15 cellular contexts compared by ENCODE assay signal in the genomic region with DNA sequence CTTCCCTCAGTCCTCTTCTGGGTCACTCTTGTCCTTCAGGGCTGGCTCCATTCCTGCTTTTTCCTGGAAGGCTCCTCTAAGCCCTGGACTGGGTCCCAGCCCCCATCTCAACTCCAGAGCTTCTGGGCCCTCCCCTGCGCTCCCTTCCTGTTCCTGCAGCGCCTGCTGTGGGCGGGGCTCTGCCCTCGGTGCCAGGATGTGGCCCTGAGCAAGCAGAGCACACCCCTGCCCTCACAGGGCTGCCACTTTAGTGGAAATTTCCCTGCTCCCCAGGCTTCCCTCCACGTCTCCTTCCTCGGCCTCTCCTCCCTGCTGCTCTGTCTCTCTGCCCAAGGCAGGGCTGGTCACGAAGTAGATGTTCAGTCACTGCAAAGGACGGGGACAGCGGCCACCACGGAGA. TPM values are rescaled to one million over a fixed set of nuclear protein-coding genes. Genes with fewer than 3 reads are reported as not detected.
DNase-seq lines count a peak whose midpoint lies in the region; ATAC-seq and TF ChIP-seq lines count a peak whose summit lies in the region.
"Had no signal": no experiment of that assay in that cellular context is flagged by ENCODE, and none has a peak within 500 bp of the region (broad histone marks: within the 10 kb centered on the region; RNA-seq: fewer than 3 reads in every experiment).

No MANE protein-coding gene starts in this region.

- H4K91ac ChIP-seq in neuronal stem cell (ENCODE audit: low read depth, low read length, poor library complexity): no peak overlapping the region

- ATAC-seq in Right ventricle myocardium inferior: no peak
- ATAC-seq in heart left ventricle: no peak

- H2BK120ac ChIP-seq in neuronal stem cell (ENCODE audit: low read depth, low read length): no peak overlapping the region

- no peak overlapping the region for H4K8ac ChIP-seq in neuronal stem cell (ENCODE audit: low read depth, low read length)

- WGBS in heart left ventricle, 4 donors: 80 to 95% (median 87%) methylated on average over 10 of the region's 10 CpGs
- 88 to 89% methylated on average over 7 to 10 of the region's 10 CpGs for WGBS in endodermal cell (ENCODE audit: insufficient coverage in 1 of 2, insufficient read length in 1 of 2), 2 experiments
- WGBS in neuronal stem cell (ENCODE audit: extremely low coverage in 2 of 2, insufficient read length in 2 of 2, insufficient replicate concordance in 1 of 2), 2 donors: no CpG with 5 or more reads among the region's 10 CpGs

- intact Hi-C loops in Right ventricle myocardium inferior (cut with DNase I) (no loop called here), heart left ventricle (cut with DNase I) (no loop called here), colonic mucosa (cut with DNase I) (no loop called here)

- H3K27me3 Mint-ChIP-seq in endodermal cell (ENCODE audit: insufficient read depth): no peaks in the 10 kb centered on the region
- H3K27me3 Mint-ChIP-seq: CD4-positive, alpha-beta T cell had no signal

- H3K36me3 Mint-ChIP-seq in endodermal cell (ENCODE audit: low read depth): peaks cover 14% of the 10 kb centered on the region

- H3K18ac ChIP-seq in neuronal stem cell (ENCODE audit: low read length): peak overlapping the region; percentile 44

- H3K9me3 ChIP-seq in heart left ventricle (no peaks in the 10 kb centered on the region), endodermal cell (ENCODE audit: control insufficient read depth, low read length) (no peaks in the 10 kb centered on the region), neuronal stem cell (replicated peaks in 1 of 2; ENCODE audit: control insufficient read depth in 2 of 2, insufficient read depth in 1 of 2, low read depth in 1 of 2, low read length in 2 of 2) (no peaks in the 10 kb centered on the region), colonic mucosa (no peaks in the 10 kb centered on the region)
- H3K9me3 ChIP-seq: BLaER1 treated with 17β-estradiol and CSF1 and Interleukin-3, amounts not matched to agents 10 nM and 100 nM had no signal

- TF ChIP-seq CTCF in heart left ventricle (IDR thresholded peaks at IDR 0.05) (no peak), RWPE1 (conservative IDR thresholded peaks at IDR 0.05; ENCODE audit: low read depth) (no peak), endodermal cell (conservative IDR thresholded peaks at IDR 0.05) (no peak), colonic mucosa (IDR thresholded peaks at IDR 0.05) (no peak)

- H3K27ac ChIP-seq in heart left ventricle (no peak overlapping the region), RWPE1 (peak overlapping the region; percentile 69), endodermal cell (ENCODE audit: low read depth, low read length) (no peak overlapping the region), neuronal stem cell (replicated peaks; ENCODE audit: low read length) (no peak overlapping the region), colonic mucosa (no peak overlapping the region)
- H3K27ac ChIP-seq: 22Rv1 had no signal

- DNase-seq in Right ventricle myocardium inferior (ENCODE audit: missing footprints): peak; percentile 16
- DNase-seq in heart left ventricle: no peak
- DNase-seq in RWPE1 (ENCODE audit: low spot score): no peak
- no peak for DNase-seq in endodermal cell
- no peak for DNase-seq in neuronal stem cell (ENCODE audit: low spot score)
- DNase-seq in colonic mucosa: no peak
- no peak for DNase-seq in AG20443 (ENCODE audit: low spot score)
- DNase-seq in NCI-H2227 (lab: John Stamatoyannopoulos, UW; ENCODE audit: unreplicated experiment): no peak
- DNase-seq: CD4-positive, alpha-beta T cell; COR-L47; DMS53; GF-D8; HCEC 1CT had no signal

- CTCF ChIA-PET in RWPE1 (lab: Yijun Ruan, JAX): interaction anchor here (0.6 to 0.7 kb wide), 2 partner anchors 52 to 114 kb away, joined by 3 to 4 read pairs; no protein-coding TSS in a partner anchor

- no peaks in the 10 kb centered on the region for H3K79me1 ChIP-seq in neuronal stem cell (ENCODE audit: low read depth, low read length)

- H3K4me2 ChIP-seq in neuronal stem cell (ENCODE audit: insufficient read depth, low read length, poor library complexity, severe bottlenecking): no peak overlapping the region
- H3K4me2 ChIP-seq: BLaER1 treated with 17β-estradiol and CSF1 and Interleukin-3, amounts not matched to agents 10 nM and 100 nM had no signal

- H2BK15ac ChIP-seq in neuronal stem cell (ENCODE audit: low read length): no peak overlapping the region

- POLR2A ChIA-PET in RWPE1 (lab: Yijun Ruan, JAX; ENCODE audit: low non-redundant PET): no interaction called here

- H3K9me3 Mint-ChIP-seq in endodermal cell: no peaks in the 10 kb centered on the region
- H3K9me3 Mint-ChIP-seq: CD4-positive, alpha-beta T cell had no signal

- no peaks in the 10 kb centered on the region for H3K4me1 ChIP-seq in heart left ventricle
- no peaks in the 10 kb centered on the region for H3K4me1 ChIP-seq in endodermal cell (ENCODE audit: control insufficient read depth, insufficient read depth, low read length)
- no peaks in the 10 kb centered on the region for H3K4me1 ChIP-seq in neuronal stem cell (ENCODE audit: control insufficient read depth in 2 of 2, insufficient read depth in 1 of 2, low read depth in 1 of 2, low read length in 2 of 2)
- no peaks in the 10 kb centered on the region for H3K4me1 ChIP-seq in colonic mucosa

- H3K4me3 ChIP-seq in heart left ventricle: no peak overlapping the region
- no peak overlapping the region for H3K4me3 ChIP-seq in endodermal cell (ENCODE audit: low read length)
- H3K4me3 ChIP-seq in neuronal stem cell (ENCODE audit: low read length in 2 of 2): no peak overlapping the region
- H3K4me3 ChIP-seq in colonic mucosa: no peak overlapping the region
- H3K4me3 ChIP-seq: BLaER1 treated with 17β-estradiol and CSF1 and Interleukin-3, amounts not matched to agents 10 nM and 100 nM had no signal

- H2AFZ ChIP-seq in neuronal stem cell (ENCODE audit: low read length): no peak overlapping the region

- TF ChIP-seq POLR2A in heart left ventricle (IDR thresholded peaks at IDR 0.05): no peak

- H2BK12ac ChIP-seq in neuronal stem cell (ENCODE audit: low read length): no peak overlapping the region

- H2AK5ac ChIP-seq in neuronal stem cell (ENCODE audit: low read depth, low read length): no peak overlapping the region

- no peaks in the 10 kb centered on the region for H3K27me3 ChIP-seq in heart left ventricle
- no peaks in the 10 kb centered on the region for H3K27me3 ChIP-seq in endodermal cell (ENCODE audit: control insufficient read depth, insufficient read depth, low read length, poor library complexity, severe bottlenecking)
- no peaks in the 10 kb centered on the region for H3K27me3 ChIP-seq in neuronal stem cell (ENCODE audit: control insufficient read depth in 3 of 3, insufficient read depth in 3 of 3, low read depth in 1 of 3, low read length in 3 of 3)
- no peaks in the 10 kb centered on the region for H3K27me3 ChIP-seq in colonic mucosa
- H3K27me3 ChIP-seq: BLaER1 treated with 17β-estradiol and CSF1 and Interleukin-3, amounts not matched to agents 10 nM and 100 nM had no signal

- peak overlapping the region; percentile 61 for H3K27ac Mint-ChIP-seq in endodermal cell
- H3K27ac Mint-ChIP-seq: CD4-positive, alpha-beta T cell had no signal

- no peak overlapping the region for H3K9ac ChIP-seq in endodermal cell (ENCODE audit: extremely low read depth, low read length, poor library complexity, severe bottlenecking)
- H3K9ac ChIP-seq in neuronal stem cell (ENCODE audit: low read depth, low read length, poor library complexity): no peak overlapping the region
- H3K9ac ChIP-seq in colonic mucosa (ENCODE audit: low read depth in 2 of 2, low read length in 2 of 2): no peak overlapping the region
- H3K9ac ChIP-seq: BLaER1 treated with 17β-estradiol and CSF1 and Interleukin-3, amounts not matched to agents 10 nM and 100 nM had no signal

- H3K4me3 Mint-ChIP-seq in endodermal cell: no peak overlapping the region
- H3K4me3 Mint-ChIP-seq: CD4-positive, alpha-beta T cell had no signal

- peak overlapping the region; percentile 65 for H3K14ac ChIP-seq in neuronal stem cell (ENCODE audit: low read length)

- peaks cover 0 to 46% (median 6%) of the 10 kb centered on the region in 9 donors for H3K36me3 ChIP-seq in heart left ventricle
- no peaks in the 10 kb centered on the region for H3K36me3 ChIP-seq in endodermal cell (ENCODE audit: control insufficient read depth, insufficient read depth, low read length)
- peaks cover 12 to 41% of the 10 kb centered on the region in 2 donors for H3K36me3 ChIP-seq in neuronal stem cell (replicated peaks in 1 of 2; ENCODE audit: control insufficient read depth in 2 of 2, insufficient read depth in 2 of 2, low read length in 2 of 2)
- peaks cover 6% of the 10 kb centered on the region for H3K36me3 ChIP-seq in colonic mucosa

- no peaks in the 10 kb centered on the region for H3K4me1 Mint-ChIP-seq in endodermal cell

- no peak overlapping the region for H2BK5ac ChIP-seq in neuronal stem cell (ENCODE audit: low read length)

- peak overlapping the region; percentile 25 for H3K23ac ChIP-seq in neuronal stem cell (ENCODE audit: low read depth, low read length, poor library complexity)

- H3K4ac ChIP-seq in neuronal stem cell (ENCODE audit: low read length): no peak overlapping the region

RNA-seq across cellular contexts. Expression of a gene that starts 28.8 kb away (rescaled TPM):
- total RNA-seq in Right ventricle myocardium inferior (0.11 TPM), heart left ventricle (1 to 10 TPM in 1 of 9 donors, under 1 TPM in 6, not detected in 2; 0.11 to 1.2 (median 0.37) TPM), endodermal cell (1 to 10 TPM; 3.3 to 4.5 TPM), colonic mucosa (not detected)
- under 1 TPM; 0.12 to 0.23 TPM for polyA plus RNA-seq in heart left ventricle
- 12.8 TPM for polyA plus RNA-seq in endodermal cell (2013, experiment 1 of 2)
- polyA plus RNA-seq in endodermal cell (2013, experiment 2 of 2): 14.5 TPM
- polyA plus RNA-seq in neuronal stem cell (2013, experiment 1 of 2): 8.0 TPM
- polyA plus RNA-seq in neuronal stem cell (2013, experiment 2 of 2): 7.2 TPM
- total RNA-seq: CD4-positive, alpha-beta T cell had no signal
